Comparison of ENCODE assay signal across 2 cellular contexts in the genomic region with DNA sequence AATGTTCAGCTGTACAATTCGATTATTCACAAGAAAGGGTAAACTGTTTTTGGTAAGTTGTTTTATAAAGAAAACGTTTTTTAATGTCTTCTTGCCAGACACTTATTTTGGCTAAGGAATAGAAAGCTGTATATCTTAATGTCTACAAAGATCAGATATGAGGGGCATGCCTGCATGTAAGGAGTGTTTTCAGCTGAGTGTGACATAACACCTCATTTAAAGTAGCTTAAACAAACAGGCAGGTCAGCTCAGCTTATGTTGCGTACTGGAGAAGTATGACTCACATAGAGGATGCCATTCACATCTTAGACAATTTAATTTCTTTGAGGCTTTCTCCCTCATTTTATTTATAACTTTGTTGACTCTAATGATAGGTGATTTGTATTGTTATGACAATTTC.
TF ChIP-seq lines count a peak whose summit lies in the region.

No MANE protein-coding gene starts in this region.

TF ChIP-seq in SK-N-SH treated with all-trans-retinoic acid at 6 μM for 48 hours, 23 proteins besides CTCF, POLR2A, EP300 and RAD21 (continued from another document):
- TF ChIP-seq, protein P1, sequence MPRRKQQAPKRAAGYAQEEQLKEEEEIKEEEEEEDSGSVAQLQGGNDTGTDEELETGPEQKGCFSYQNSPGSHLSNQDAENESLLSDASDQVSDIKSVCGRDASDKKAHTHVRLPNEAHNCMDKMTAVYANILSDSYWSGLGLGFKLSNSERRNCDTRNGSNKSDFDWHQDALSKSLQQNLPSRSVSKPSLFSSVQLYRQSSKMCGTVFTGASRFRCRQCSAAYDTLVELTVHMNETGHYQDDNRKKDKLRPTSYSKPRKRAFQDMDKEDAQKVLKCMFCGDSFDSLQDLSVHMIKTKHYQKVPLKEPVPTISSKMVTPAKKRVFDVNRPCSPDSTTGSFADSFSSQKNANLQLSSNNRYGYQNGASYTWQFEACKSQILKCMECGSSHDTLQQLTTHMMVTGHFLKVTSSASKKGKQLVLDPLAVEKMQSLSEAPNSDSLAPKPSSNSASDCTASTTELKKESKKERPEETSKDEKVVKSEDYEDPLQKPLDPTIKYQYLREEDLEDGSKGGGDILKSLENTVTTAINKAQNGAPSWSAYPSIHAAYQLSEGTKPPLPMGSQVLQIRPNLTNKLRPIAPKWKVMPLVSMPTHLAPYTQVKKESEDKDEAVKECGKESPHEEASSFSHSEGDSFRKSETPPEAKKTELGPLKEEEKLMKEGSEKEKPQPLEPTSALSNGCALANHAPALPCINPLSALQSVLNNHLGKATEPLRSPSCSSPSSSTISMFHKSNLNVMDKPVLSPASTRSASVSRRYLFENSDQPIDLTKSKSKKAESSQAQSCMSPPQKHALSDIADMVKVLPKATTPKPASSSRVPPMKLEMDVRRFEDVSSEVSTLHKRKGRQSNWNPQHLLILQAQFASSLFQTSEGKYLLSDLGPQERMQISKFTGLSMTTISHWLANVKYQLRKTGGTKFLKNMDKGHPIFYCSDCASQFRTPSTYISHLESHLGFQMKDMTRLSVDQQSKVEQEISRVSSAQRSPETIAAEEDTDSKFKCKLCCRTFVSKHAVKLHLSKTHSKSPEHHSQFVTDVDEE (CRISPR knock-in tag; IDR thresholded peaks at IDR 0.05), result no peak
- TF ChIP-seq TOX (CRISPR knock-in tag; IDR thresholded peaks at IDR 0.05; ENCODE audit: borderline replicate concordance) (no peak), ZNF70 (CRISPR knock-in tag; IDR thresholded peaks at IDR 0.05) (no peak), OSR1 (CRISPR knock-in tag; IDR thresholded peaks at IDR 0.05) (no peak), BACH2 (CRISPR knock-in tag; IDR thresholded peaks at IDR 0.05; ENCODE audit: borderline replicate concordance) (no peak), ARNTL (CRISPR knock-in tag; IDR thresholded peaks at IDR 0.05; ENCODE audit: borderline replicate concordance, low read depth) (no peak)

TF ChIP-seq in SK-N-SH, 30 proteins besides CTCF, POLR2A, EP300 and RAD21 (continued from another document):
- TF ChIP-seq, protein P2, sequence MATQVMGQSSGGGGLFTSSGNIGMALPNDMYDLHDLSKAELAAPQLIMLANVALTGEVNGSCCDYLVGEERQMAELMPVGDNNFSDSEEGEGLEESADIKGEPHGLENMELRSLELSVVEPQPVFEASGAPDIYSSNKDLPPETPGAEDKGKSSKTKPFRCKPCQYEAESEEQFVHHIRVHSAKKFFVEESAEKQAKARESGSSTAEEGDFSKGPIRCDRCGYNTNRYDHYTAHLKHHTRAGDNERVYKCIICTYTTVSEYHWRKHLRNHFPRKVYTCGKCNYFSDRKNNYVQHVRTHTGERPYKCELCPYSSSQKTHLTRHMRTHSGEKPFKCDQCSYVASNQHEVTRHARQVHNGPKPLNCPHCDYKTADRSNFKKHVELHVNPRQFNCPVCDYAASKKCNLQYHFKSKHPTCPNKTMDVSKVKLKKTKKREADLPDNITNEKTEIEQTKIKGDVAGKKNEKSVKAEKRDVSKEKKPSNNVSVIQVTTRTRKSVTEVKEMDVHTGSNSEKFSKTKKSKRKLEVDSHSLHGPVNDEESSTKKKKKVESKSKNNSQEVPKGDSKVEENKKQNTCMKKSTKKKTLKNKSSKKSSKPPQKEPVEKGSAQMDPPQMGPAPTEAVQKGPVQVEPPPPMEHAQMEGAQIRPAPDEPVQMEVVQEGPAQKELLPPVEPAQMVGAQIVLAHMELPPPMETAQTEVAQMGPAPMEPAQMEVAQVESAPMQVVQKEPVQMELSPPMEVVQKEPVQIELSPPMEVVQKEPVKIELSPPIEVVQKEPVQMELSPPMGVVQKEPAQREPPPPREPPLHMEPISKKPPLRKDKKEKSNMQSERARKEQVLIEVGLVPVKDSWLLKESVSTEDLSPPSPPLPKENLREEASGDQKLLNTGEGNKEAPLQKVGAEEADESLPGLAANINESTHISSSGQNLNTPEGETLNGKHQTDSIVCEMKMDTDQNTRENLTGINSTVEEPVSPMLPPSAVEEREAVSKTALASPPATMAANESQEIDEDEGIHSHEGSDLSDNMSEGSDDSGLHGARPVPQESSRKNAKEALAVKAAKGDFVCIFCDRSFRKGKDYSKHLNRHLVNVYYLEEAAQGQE (IDR thresholded peaks at IDR 0.05; ENCODE audit: low read depth, low read length), result no peak
- TF ChIP-seq, protein P3, sequence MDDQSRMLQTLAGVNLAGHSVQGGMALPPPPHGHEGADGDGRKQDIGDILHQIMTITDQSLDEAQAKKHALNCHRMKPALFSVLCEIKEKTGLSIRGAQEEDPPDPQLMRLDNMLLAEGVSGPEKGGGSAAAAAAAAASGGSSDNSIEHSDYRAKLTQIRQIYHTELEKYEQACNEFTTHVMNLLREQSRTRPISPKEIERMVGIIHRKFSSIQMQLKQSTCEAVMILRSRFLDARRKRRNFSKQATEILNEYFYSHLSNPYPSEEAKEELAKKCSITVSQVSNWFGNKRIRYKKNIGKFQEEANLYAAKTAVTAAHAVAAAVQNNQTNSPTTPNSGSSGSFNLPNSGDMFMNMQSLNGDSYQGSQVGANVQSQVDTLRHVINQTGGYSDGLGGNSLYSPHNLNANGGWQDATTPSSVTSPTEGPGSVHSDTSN (IDR thresholded peaks at IDR 0.05), result no peak
- TF ChIP-seq FOXJ3 (CRISPR knock-in tag; IDR thresholded peaks at IDR 0.05), result no peak
